ENCODE assay signal across 15 cellular contexts in genomic region chr20:25380945-25381614, GRCh38.
"Had no signal": no experiment of that assay in that cellular context is flagged by ENCODE, and none has a peak within 500 bp of the region (broad histone marks: within the 10 kb centered on the region; RNA-seq: fewer than 3 reads in every experiment).

No MANE protein-coding gene starts in this region.

- H3K27me3 Mint-ChIP-seq: activated naive CD4-positive, alpha-beta T cell treated with anti-CD3 and anti-CD28 coated beads, Interleukin-2, amount 10 ng/mL, durations not matched to agents 7 days and 5 days; naive thymus-derived CD4-positive, alpha-beta T cell; T-cell had no signal

- H3K27me3 ChIP-seq: esophagus squamous epithelium, pancreas, tibial artery had no signal

- H3K4me2 ChIP-seq: SK-N-SH had no signal

- H3K27ac ChIP-seq: esophagus squamous epithelium, pancreas, tibial artery had no signal

- H3K27ac Mint-ChIP-seq: activated naive CD4-positive, alpha-beta T cell treated with anti-CD3 and anti-CD28 coated beads, Interleukin-2, amount 10 ng/mL, durations not matched to agents 7 days and 5 days; activated T-helper 2 cell treated with anti-CD3 and anti-CD28 coated beads, Interferon-gamma antibody, Interleukin-2, Interleukin-4, amounts not matched to agents 10 μg/mL and 5 μg/mL and 100 μg/mL, durations not matched to agents 14 hours and 24 hours and 36 hours; T-cell had no signal

- H3K9me3 ChIP-seq: esophagus squamous epithelium, mucosa of descending colon, pancreas, SK-N-SH, tibial artery had no signal

- H3K9ac ChIP-seq: SK-N-SH had no signal

- H3K36me3 ChIP-seq: pancreas, tibial artery had no signal

- DNase-seq: activated CD4-positive, alpha-beta T cell treated with anti-CD3 and anti-CD28 coated beads, Interleukin-2, amount 50 U/mL, for 4 hours; activated naive CD4-positive, alpha-beta T cell treated with anti-CD3 and anti-CD28 coated beads, Interleukin-2, amount 10 ng/mL, durations not matched to agents 7 days and 5 days; activated T-cell treated with anti-CD3 and anti-CD28 coated beads for 4 hours; esophagus squamous epithelium; hippocampal formation; mucosa of descending colon; naive thymus-derived CD4-positive, alpha-beta T cell; pancreas; SK-N-SH; stimulated activated CD4-positive, alpha-beta T cell treated with anti-CD3 and anti-CD28 coated beads, Interleukin-12 subunit alpha, Interleukin-12 subunit beta, amount 100 ng/mL, for 4 hours; stimulated activated CD4-positive, alpha-beta T cell treated with anti-CD3 and anti-CD28 coated beads, Interleukin-2, amount 100 ng/mL, for 24 hours; T-cell; tibial artery had no signal

- H3K4me3 ChIP-seq: esophagus squamous epithelium, mucosa of descending colon, pancreas, tibial artery had no signal

- H3K4me3 Mint-ChIP-seq: activated naive CD4-positive, alpha-beta T cell treated with anti-CD3 and anti-CD28 coated beads, Interleukin-2, amount 10 ng/mL, durations not matched to agents 7 days and 5 days; naive thymus-derived CD4-positive, alpha-beta T cell; T-cell had no signal

- ATAC-seq: activated CD4-positive, CD25-positive, alpha-beta regulatory T cell treated with anti-CD3 and anti-CD28 coated beads, Interleukin-2, amount 50 U/mL, for 24 hours; mucosa of descending colon; naive thymus-derived CD4-positive, alpha-beta T cell; pancreas; T-cell had no signal

- H3K9me3 Mint-ChIP-seq: activated naive CD4-positive, alpha-beta T cell treated with anti-CD3 and anti-CD28 coated beads, Interleukin-2, amount 10 ng/mL, durations not matched to agents 7 days and 5 days; activated T-helper 2 cell treated with anti-CD3 and anti-CD28 coated beads, Interferon-gamma antibody, Interleukin-2, Interleukin-4, amounts not matched to agents 10 μg/mL and 5 μg/mL and 100 μg/mL, durations not matched to agents 14 hours and 24 hours and 36 hours; naive thymus-derived CD4-positive, alpha-beta T cell; T-cell had no signal
